In the genomic region with DNA sequence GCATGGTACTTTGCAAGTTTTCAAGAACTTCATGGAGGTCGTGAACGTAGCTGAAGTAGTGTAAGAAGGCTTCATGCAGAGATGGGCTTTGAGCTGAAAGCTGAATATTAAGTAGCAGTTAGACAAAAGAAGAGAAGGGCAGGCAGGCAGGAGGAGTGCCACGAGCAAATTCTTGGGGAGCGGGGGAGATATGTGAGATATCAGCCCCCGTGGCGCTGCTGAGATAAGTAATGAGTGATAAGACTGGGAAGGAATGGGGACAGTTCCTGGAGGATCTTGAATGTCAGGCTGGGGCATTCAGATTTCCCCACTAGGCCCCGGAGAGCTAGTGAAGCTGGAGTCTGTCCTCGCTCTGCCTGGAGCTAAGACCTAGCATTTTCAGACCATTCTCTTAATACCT, we compare ENCODE assay signal across 17 cellular contexts. TPM values are rescaled to one million over a fixed set of nuclear protein-coding genes. Genes with fewer than 3 reads are reported as not detected.
"Had no signal": no experiment of that assay in that cellular context is flagged by ENCODE, and none has a peak within 500 bp of the region (broad histone marks: within the 10 kb centered on the region; RNA-seq: fewer than 3 reads in every experiment).

No MANE protein-coding gene starts in this region.

- H3K27ac ChIP-seq: gastrocnemius medialis, left lung, psoas muscle, upper lobe of left lung had no signal

- H3K4me3 Mint-ChIP-seq: activated B cell treated with CpG ODN at 0.5 μM for 24 hours; activated CD4-positive, alpha-beta T cell treated with anti-CD3 and anti-CD28 coated beads, Interleukin-2, amount 10 ng/mL, durations not matched to agents 7 days and 5 days; dendritic cell treated with granulocyte-macrophage colony-stimulating factor and Interleukin-4, amounts not matched to agents 40 ng/mL and 50 ng/mL, for 4 days; natural killer cell; stimulated activated naive CD8-positive, alpha-beta T cell treated with anti-CD3 and anti-CD28 coated beads, Interleukin-15, amount 100 ng/mL, for 72 hours had no signal

- H3K4me3 ChIP-seq: gastrocnemius medialis, left lung, psoas muscle, upper lobe of left lung had no signal

- DNase-seq: activated B cell treated with CpG ODN at 0.5 μM for 24 hours; activated CD4-positive, alpha-beta T cell treated with anti-CD3 and anti-CD28 coated beads, Interleukin-2, amount 10 ng/mL, durations not matched to agents 7 days and 5 days; activated CD8-positive, alpha-beta memory T cell treated with anti-CD3 and anti-CD28 coated beads, Interleukin-2, amount 50 U/mL, for 48 hours; activated gamma-delta T cell treated with Interleukin-2 at 50 U/mL for 16 hours; anterior cingulate cortex; gastrocnemius medialis; left lung; natural killer cell; occipital lobe; psoas muscle; stimulated activated CD4-positive, alpha-beta T cell treated with anti-CD3 and anti-CD28 coated beads, Interleukin-1b, Interleukin-23, amount 100 ng/mL, for 48 hours; stimulated activated naive CD8-positive, alpha-beta T cell treated with anti-CD3 and anti-CD28 coated beads, Interleukin-15, amount 100 ng/mL, for 72 hours; upper lobe of left lung had no signal

- H3K36me3 Mint-ChIP-seq: natural killer cell had no signal

- H3K9me3 ChIP-seq: gastrocnemius medialis, left lung, psoas muscle, upper lobe of left lung had no signal

- H3K4me1 Mint-ChIP-seq: activated B cell treated with CpG ODN at 0.5 μM for 24 hours; activated CD4-positive, alpha-beta T cell treated with anti-CD3 and anti-CD28 coated beads, Interleukin-2, amount 10 ng/mL, durations not matched to agents 7 days and 5 days had no signal

- H3K27me3 ChIP-seq: upper lobe of left lung had no signal

- FAIRE-seq: bronchial epithelial cell, TTC549 had no signal

- H3K27ac Mint-ChIP-seq: activated B cell treated with CpG ODN at 0.5 μM for 24 hours; activated CD4-positive, alpha-beta T cell treated with anti-CD3 and anti-CD28 coated beads, Interleukin-2, amount 10 ng/mL, durations not matched to agents 7 days and 5 days; dendritic cell treated with granulocyte-macrophage colony-stimulating factor and Interleukin-4, amounts not matched to agents 40 ng/mL and 50 ng/mL, for 4 days; natural killer cell; stimulated activated naive CD8-positive, alpha-beta T cell treated with anti-CD3 and anti-CD28 coated beads, Interleukin-15, amount 100 ng/mL, for 72 hours had no signal

- H3K36me3 ChIP-seq: gastrocnemius medialis, left lung, upper lobe of left lung had no signal

- H3K9me3 Mint-ChIP-seq: activated B cell treated with CpG ODN at 0.5 μM for 24 hours; activated CD4-positive, alpha-beta T cell treated with anti-CD3 and anti-CD28 coated beads, Interleukin-2, amount 10 ng/mL, durations not matched to agents 7 days and 5 days; dendritic cell treated with granulocyte-macrophage colony-stimulating factor and Interleukin-4, amounts not matched to agents 40 ng/mL and 50 ng/mL, for 4 days; natural killer cell; stimulated activated naive CD8-positive, alpha-beta T cell treated with anti-CD3 and anti-CD28 coated beads, Interleukin-15, amount 100 ng/mL, for 72 hours had no signal

RNA-seq across cellular contexts. Expression of a gene that starts 27.9 kb away (rescaled TPM):
- total RNA-seq: activated B cell treated with CpG ODN at 0.5 μM for 24 hours; activated CD4-positive, alpha-beta T cell treated with anti-CD3 and anti-CD28 coated beads, Interleukin-2, amount 10 ng/mL, durations not matched to agents 7 days and 5 days; natural killer cell; T-helper 2 cell treated with Interferon-gamma antibody and Interleukin-4, amounts not matched to agents 100 ng/mL and 5 ng/mL, for 36 hours had no signal
